9 cellular contexts compared by ENCODE assay signal in genomic region chr22:31210830-31211503, GRCh38. TPM values are rescaled to one million over a fixed set of nuclear protein-coding genes. Genes with fewer than 3 reads are reported as not detected.
DNase-seq lines count a peak whose midpoint lies in the region; ATAC-seq and TF ChIP-seq lines count a peak whose summit lies in the region.
"Had no signal": no experiment of that assay in that cellular context is flagged by ENCODE, and none has a peak within 500 bp of the region (broad histone marks: within the 10 kb centered on the region; RNA-seq: fewer than 3 reads in every experiment).

No MANE protein-coding gene starts in this region.

- H3K36me3 ChIP-seq in tibial artery: peaks cover 6 to 14% (median 9%) of the 10 kb centered on the region in 3 donors

- H3K36me3 Mint-ChIP-seq in activated CD8-positive, alpha-beta T cell treated with anti-CD3 and anti-CD28 coated beads for 36 hours (ENCODE audit: low read depth): no peaks in the 10 kb centered on the region

- DNase-seq in activated CD8-positive, alpha-beta memory T cell treated with anti-CD3 and anti-CD28 coated beads for 24 hours: peak; percentile 59
- DNase-seq in activated CD8-positive, alpha-beta memory T cell treated with anti-CD3 and anti-CD28 coated beads, Interleukin-2, amount 50 U/mL, for 48 hours: no peak
- DNase-seq in activated CD8-positive, alpha-beta T cell treated with anti-CD3 and anti-CD28 coated beads for 36 hours: peak; percentile 18
- DNase-seq in left kidney (ENCODE audit: low read depth, low spot score) (peak; percentile 26), tibial artery (peak in 1 of 2 donors; percentile 41), NCI-H1105 treated with DMSO at 0.1 percent for 48 hours (lab: John Stamatoyannopoulos, UW) (no peak)
- DNase-seq: GOT3 had no signal

- H3K27me3 Mint-ChIP-seq in activated CD8-positive, alpha-beta T cell treated with anti-CD3 and anti-CD28 coated beads for 36 hours: no peaks in the 10 kb centered on the region

- intact Hi-C loops in activated CD8-positive, alpha-beta T cell treated with anti-CD3 and anti-CD28 coated beads for 36 hours (cut with micrococcal nuclease): loop anchor here (5.0 kb wide), 2 partner anchors 81 to 101 kb away; partner anchors contain the start of gene PIK3IP1
- intact Hi-C loops in tibial artery (cut with DNase I; ENCODE audit: low total_unique reads): loop anchor here (1.0 kb wide), 1 partner anchor 62 kb away; no protein-coding TSS in a partner anchor

- CTCF ChIA-PET in activated CD8-positive, alpha-beta T cell treated with anti-CD3 and anti-CD28 coated beads for 36 hours (lab: Charles Lee): interaction anchor here (0.7 to 5.7 kb wide), 25 partner anchors 10 to 136 kb away, joined by 3 to 51 read pairs (median 4); partner anchors contain the start of genes PIK3IP1, RNF185, SELENOM and SMTN

- H3K9me3 ChIP-seq in tibial artery: no peaks in the 10 kb centered on the region

- no peak for TF ChIP-seq CTCF in activated CD8-positive, alpha-beta T cell treated with anti-CD3 and anti-CD28 coated beads for 36 hours (IDR thresholded peaks at IDR 0.05)
- no peak for TF ChIP-seq CTCF in tibial artery (IDR thresholded peaks at IDR 0.05)

- H3K4me1 ChIP-seq in tibial artery: peaks cover 0 to 22% (median 19%) of the 10 kb centered on the region in 4 donors

- POLR2A ChIA-PET in activated CD8-positive, alpha-beta T cell treated with anti-CD3 and anti-CD28 coated beads for 36 hours (lab: Charles Lee): interaction anchor here (0.6 to 3.4 kb wide), 9 partner anchors 10 to 423 kb away, joined by 3 to 12 read pairs (median 5); partner anchors contain the start of gene RNF185

- peaks cover 33% of the 10 kb centered on the region for H3K4me1 Mint-ChIP-seq in activated CD8-positive, alpha-beta T cell treated with anti-CD3 and anti-CD28 coated beads for 36 hours (ENCODE audit: low read depth)

- H3K4me3 Mint-ChIP-seq in activated CD8-positive, alpha-beta T cell treated with anti-CD3 and anti-CD28 coated beads for 36 hours: peak overlapping the region; percentile 82

- H3K9me3 Mint-ChIP-seq in activated CD8-positive, alpha-beta T cell treated with anti-CD3 and anti-CD28 coated beads for 36 hours: no peaks in the 10 kb centered on the region

- no peak overlapping the region for H3K4me3 ChIP-seq in tibial artery

- H3K27me3 ChIP-seq in tibial artery: no peaks in the 10 kb centered on the region

- H3K27ac ChIP-seq in tibial artery: peak overlapping the region; percentile 67 to 69

- H3K27ac Mint-ChIP-seq in activated CD8-positive, alpha-beta T cell treated with anti-CD3 and anti-CD28 coated beads for 36 hours: peak overlapping the region; percentile 82

- ATAC-seq in activated CD8-positive, alpha-beta T cell treated with anti-CD3 and anti-CD28 coated beads for 36 hours: no peak
- ATAC-seq in GM18498 (IDR thresholded peaks at IDR 0.05; ENCODE audit: unreplicated experiment) (no peak), GM21717 (IDR thresholded peaks at IDR 0.05; ENCODE audit: unreplicated experiment) (no peak)

RNA-seq across cellular contexts. Expression of gene LIMK2, which starts 1.1 kb away (rescaled TPM):
- 10 to 100 TPM; 23.2 to 25.5 TPM for total RNA-seq in activated CD8-positive, alpha-beta T cell treated with anti-CD3 and anti-CD28 coated beads for 36 hours

RNA-seq across cellular contexts. Expression of gene RNF185, which starts 51.0 kb away (rescaled TPM):
- total RNA-seq in activated CD8-positive, alpha-beta T cell treated with anti-CD3 and anti-CD28 coated beads for 36 hours: 10 to 100 TPM; 14.3 to 14.6 TPM

Comparison
In these comparisons a context has a peak if more than half of its experiments do, and no peak if none do; other contexts are left out.
1. DNase-seq: peak in activated CD8-positive, alpha-beta memory T cell treated with anti-CD3 and anti-CD28 coated beads for 24 hours (single experiment), activated CD8-positive, alpha-beta T cell treated with anti-CD3 and anti-CD28 coated beads for 36 hours (single experiment) and left kidney (single experiment); none in activated CD8-positive, alpha-beta memory T cell treated with anti-CD3 and anti-CD28 coated beads, Interleukin-2, amount 50 U/mL, for 48 hours (single experiment) and NCI-H1105 treated with DMSO at 0.1 percent for 48 hours (single experiment).